In genomic region chr2:124540805-124541204, GRCh38 we compare ENCODE assay signal across 1 cellular context.
TF ChIP-seq lines count a peak whose summit lies in the region.

No MANE protein-coding gene starts in this region.

TF ChIP-seq in GM23338, 12 proteins besides CTCF, POLR2A, EP300 and RAD21 (continued from another document):
- no peak for TF ChIP-seq ZNF462 (CRISPR knock-in tag; IDR thresholded peaks at IDR 0.05)
- TF ChIP-seq EZH2phosphoT487 (IDR thresholded peaks at IDR 0.05; ENCODE audit: unreplicated experiment) = no peak
- TF ChIP-seq STAT1 (IDR thresholded peaks at IDR 0.05; ENCODE audit: unreplicated experiment) = no peak
- TF ChIP-seq JUNB (IDR thresholded peaks at IDR 0.05; ENCODE audit: unreplicated experiment) = no peak
